Comparison of ENCODE assay signal across 8 cellular contexts in genomic region chr4:6781113-6781512, GRCh38. TPM values are rescaled to one million over a fixed set of nuclear protein-coding genes. Genes with fewer than 3 reads are reported as not detected.
DNase-seq lines count a peak whose midpoint lies in the region; ATAC-seq and TF ChIP-seq lines count a peak whose summit lies in the region.

No MANE protein-coding gene starts in this region.

- no peaks in the 10 kb centered on the region for H3K27me3 Mint-ChIP-seq in T-helper 2 cell treated with Interferon-gamma antibody and Interleukin-4, amounts not matched to agents 5 μg/mL and 100 μg/mL, for 36 hours (ENCODE audit: low read depth)

- H4K20me1 ChIP-seq in OCI-LY7 (ENCODE audit: insufficient read depth, low read length) = peaks cover 8% of the 10 kb centered on the region; the same call in 1 of the 2 replicates

- peaks cover 3% of the 10 kb centered on the region for H3K36me3 Mint-ChIP-seq in T-helper 2 cell treated with Interferon-gamma antibody and Interleukin-4, amounts not matched to agents 5 μg/mL and 100 μg/mL, for 36 hours (ENCODE audit: low read depth)

- no peak for TF ChIP-seq CTCF in OCI-LY7 (conservative IDR thresholded peaks at IDR 0.05; ENCODE audit: low read length)
- TF ChIP-seq CTCF in esophagus muscularis mucosa (IDR thresholded peaks at IDR 0.05) = no peak
- no peak for TF ChIP-seq CTCF in sigmoid colon (IDR thresholded peaks at IDR 0.05)

- H3K27ac ChIP-seq in OCI-LY7 (ENCODE audit: low read depth, low read length, poor library complexity, severe bottlenecking) (no peak overlapping the region), esophagus muscularis mucosa (replicated peaks in 1 of 4) (peak overlapping the region; percentile 100), sigmoid colon (peak overlapping the region in 3 of 4 donors; percentile 100)

- no peaks in the 10 kb centered on the region for H3K9me3 Mint-ChIP-seq in T-helper 2 cell treated with Interferon-gamma antibody and Interleukin-4, amounts not matched to agents 5 μg/mL and 100 μg/mL, for 36 hours

- POLR2A ChIA-PET in OCI-LY7 (lab: Charles Lee) = no interaction called here

- H3K36me3 ChIP-seq in OCI-LY7 (ENCODE audit: insufficient read depth, low read length) (no peaks in the 10 kb centered on the region), esophagus muscularis mucosa (no peaks in the 10 kb centered on the region), sigmoid colon (no peaks in the 10 kb centered on the region)

- intact Hi-C loops in OCI-LY7 (cut with micrococcal nuclease; ENCODE audit: unreplicated experiment) (no loop called here), esophagus muscularis mucosa (cut with DNase I) (loop anchor here (5.0 to 10.0 kb wide), 2 partner anchors 91 to 264 kb away; partner anchors contain the start of gene TADA2B), sigmoid colon (cut with DNase I) (loop anchor here (5.0 to 10.0 kb wide), 5 partner anchors 91 to 506 kb away; partner anchors contain the start of genes MRFAP1 and TADA2B)

- no peak for DNase-seq in T-helper 2 cell treated with Interferon-gamma antibody and Interleukin-4, amounts not matched to agents 5 μg/mL and 100 μg/mL, for 36 hours (ENCODE audit: low spot score)
- DNase-seq in T-helper 2 cell = no peak
- DNase-seq in OCI-LY7 (ENCODE audit: low spot score) = no peak
- DNase-seq in esophagus muscularis mucosa (ENCODE audit: extremely low spot score) = no peak
- DNase-seq in sigmoid colon = no peak
- no peak for DNase-seq in NCI-H146 treated with DMSO at 0.1 percent for 48 hours (lab: John Stamatoyannopoulos, UW; ENCODE audit: unreplicated experiment)

- WGBS in esophagus muscularis mucosa = 87% methylated on average over 8 of the region's 8 CpGs
- WGBS in sigmoid colon, 2 donors = 22 to 80% methylated on average over 8 of the region's 8 CpGs

- no peak overlapping the region for H3K27ac Mint-ChIP-seq in T-helper 2 cell treated with Interferon-gamma antibody and Interleukin-4, amounts not matched to agents 5 μg/mL and 100 μg/mL, for 36 hours

- H3K4me3 ChIP-seq in OCI-LY7 (ENCODE audit: low read depth, low read length, poor library complexity, severe bottlenecking) (no peak overlapping the region), esophagus muscularis mucosa (no peak overlapping the region), sigmoid colon (no peak overlapping the region)

- TF ChIP-seq POLR2A in esophagus muscularis mucosa (IDR thresholded peaks at IDR 0.05; ENCODE audit: low read depth) = no peak
- TF ChIP-seq POLR2A in sigmoid colon (IDR thresholded peaks at IDR 0.05) = no peak

- BruUV-seq in OCI-LY7 (replicated peaks; lab: Mats Ljungman, UMichigan) = no TSS peak

- H3K4me1 Mint-ChIP-seq in T-helper 2 cell treated with Interferon-gamma antibody and Interleukin-4, amounts not matched to agents 5 μg/mL and 100 μg/mL, for 36 hours (ENCODE audit: low read depth) = peaks cover 57% of the 10 kb centered on the region

- no peaks in the 10 kb centered on the region for H3K9me2 ChIP-seq in OCI-LY7 (ENCODE audit: insufficient read depth, low read length)

- no peaks in the 10 kb centered on the region for H3K9me3 ChIP-seq in OCI-LY7 (ENCODE audit: low read length)
- H3K9me3 ChIP-seq in esophagus muscularis mucosa = no peaks in the 10 kb centered on the region
- no peaks in the 10 kb centered on the region for H3K9me3 ChIP-seq in sigmoid colon

- CTCF ChIA-PET in OCI-LY7 (lab: Charles Lee; ENCODE audit: unreplicated experiment) = no interaction called here

- peak overlapping the region; percentile 64 for H3K4me3 Mint-ChIP-seq in T-helper 2 cell treated with Interferon-gamma antibody and Interleukin-4, amounts not matched to agents 5 μg/mL and 100 μg/mL, for 36 hours

- H3K4me1 ChIP-seq in OCI-LY7 (ENCODE audit: insufficient read depth, low read length, poor library complexity, severe bottlenecking) = peaks cover 18% of the 10 kb centered on the region
- H3K4me1 ChIP-seq in esophagus muscularis mucosa = peaks cover 24 to 36% (median 33%) of the 10 kb centered on the region in 4 donors
- peaks cover 0 to 32% (median 17%) of the 10 kb centered on the region in 4 donors for H3K4me1 ChIP-seq in sigmoid colon

- H3K27me3 ChIP-seq in esophagus muscularis mucosa (peaks cover 0 to 5% (median 0%) of the 10 kb centered on the region in 4 donors), sigmoid colon (no peaks in the 10 kb centered on the region)

- TF ChIP-seq EP300 in esophagus muscularis mucosa (IDR thresholded peaks at IDR 0.05) (no peak), sigmoid colon (IDR thresholded peaks at IDR 0.05) (no peak)

- H3K4me2 ChIP-seq in OCI-LY7 (ENCODE audit: low read length) = 0 out of 2 replicates have a peak overlapping the region, but pooled peaks have one; percentile 78

- H3K79me2 ChIP-seq in OCI-LY7 (ENCODE audit: insufficient read depth, low read depth, low read length) = peaks cover 25% of the 10 kb centered on the region

- ATAC-seq in HG02938 (IDR thresholded peaks at IDR 0.05; ENCODE audit: unreplicated experiment) (no peak), HG03571 (IDR thresholded peaks at IDR 0.05; ENCODE audit: unreplicated experiment) (no peak)

- H2AFZ ChIP-seq in OCI-LY7 (ENCODE audit: low read length) = no peak overlapping the region; the same call in 1 of the 2 replicates

RNA-seq across cellular contexts. Expression of gene KIAA0232, which starts 1.4 kb away (rescaled TPM):
- 7.5 and 8.0 TPM in 2 replicates for total RNA-seq in OCI-LY7 (2014; rRNA removed; shearing (Covaris generic))
- total RNA-seq in OCI-LY7 (2022) (13.5 and 15.8 TPM in 2 replicates), esophagus muscularis mucosa (10 to 100 TPM; 34.6 to 54.0 (median 47.8) TPM), sigmoid colon (10 to 100 TPM; 23.8 to 67.9 (median 46.2) TPM)
- 10 to 100 TPM in 1 of 3 donors, 1 to 10 TPM in 2; 7.8 to 15.5 (median 9.7) TPM for polyA plus RNA-seq in sigmoid colon
